12 cellular contexts compared by ENCODE assay signal in genomic region chr4:176339936-176340761, GRCh38. TPM values are rescaled to one million over a fixed set of nuclear protein-coding genes. Genes with fewer than 3 reads are reported as not detected.
DNase-seq lines count a peak whose midpoint lies in the region; TF ChIP-seq lines count a peak whose summit lies in the region.
"Had no signal": no experiment of that assay in that cellular context is flagged by ENCODE, and none has a peak within 500 bp of the region (broad histone marks: within the 10 kb centered on the region; RNA-seq: fewer than 3 reads in every experiment).

No MANE protein-coding gene starts in this region.

- H3K79me2 ChIP-seq in hepatocyte = no peaks in the 10 kb centered on the region

- no peak overlapping the region for H3K4me3 ChIP-seq in hepatocyte
- peak overlapping the region in 1 of 3 donors; percentile 68 for H3K4me3 ChIP-seq in skeletal muscle tissue (ENCODE audit: low read length in 3 of 3)

- H3K27me3 ChIP-seq in hepatocyte (no peaks in the 10 kb centered on the region), skeletal muscle tissue (ENCODE audit: control insufficient read depth in 3 of 3, insufficient read depth in 3 of 3, low read length in 3 of 3) (no peaks in the 10 kb centered on the region)

- no peak overlapping the region for H3K27ac ChIP-seq in hepatocyte
- H3K27ac ChIP-seq in skeletal muscle tissue (ENCODE audit: low read depth, low read length) = no peak overlapping the region

- no peaks in the 10 kb centered on the region for H4K20me1 ChIP-seq in hepatocyte (ENCODE audit: insufficient read depth, poor library complexity, severe bottlenecking)

- H2AFZ ChIP-seq in hepatocyte = no peak overlapping the region

- peak overlapping the region in 2 of 3 donors; percentile 40 to 59 for H3K9ac ChIP-seq in skeletal muscle tissue (ENCODE audit: low read depth in 1 of 3, low read length in 3 of 3)

- WGBS in hepatocyte (ENCODE audit: low lambda C conversion rate, missing lambda C conversion rate) = 43% methylated on average over 3 of the region's 3 CpGs

- DNase-seq in NCI-H1417 (lab: John Stamatoyannopoulos, UW) (peak in 2 of 3 experiments; percentile 3 to 41), NCI-H1417 treated with DMSO at 0.1 percent for 48 hours (lab: John Stamatoyannopoulos, UW) (no peak), astrocyte of the hippocampus (ENCODE audit: low read depth, low spot score) (peak; percentile 17), hepatocyte (ENCODE audit: low spot score) (no peak), AG20443 (ENCODE audit: low spot score) (no peak), NCI-H146 (lab: John Stamatoyannopoulos, UW) (no peak), NCI-H1694 (lab: John Stamatoyannopoulos, UW) (no peak)
- DNase-seq: 8988T; activated CD8-positive, alpha-beta T cell treated with anti-CD3 and anti-CD28 coated beads for 36 hours; activated effector memory CD4-positive, alpha-beta T cell treated with Interleukin-2 at 50 U/mL for 16 hours; NCI-H1930 had no signal

- no peaks in the 10 kb centered on the region for H3K9me2 ChIP-seq in hepatocyte (replicated peaks; ENCODE audit: insufficient read depth)

- H3K36me3 ChIP-seq in hepatocyte (replicated peaks; ENCODE audit: insufficient read depth, low read depth) (no peaks in the 10 kb centered on the region), skeletal muscle tissue (ENCODE audit: control insufficient read depth in 3 of 3, insufficient read depth in 3 of 3, low read length in 3 of 3) (peaks cover 0 to 2% (median 0%) of the 10 kb centered on the region in 3 donors)

- no peaks in the 10 kb centered on the region for H3K9me3 ChIP-seq in hepatocyte (ENCODE audit: low read depth)
- peaks cover 0 to 5% (median 2%) of the 10 kb centered on the region in 3 donors for H3K9me3 ChIP-seq in skeletal muscle tissue (ENCODE audit: control insufficient read depth in 3 of 3, low read length in 3 of 3)

- no peak for TF ChIP-seq CTCF in hepatocyte (IDR thresholded peaks at IDR 0.05; ENCODE audit: poor library complexity)

- peak overlapping the region; percentile 44 for H3K4me2 ChIP-seq in hepatocyte

- H3K4me1 ChIP-seq in hepatocyte (ENCODE audit: insufficient read depth) (no peaks in the 10 kb centered on the region), skeletal muscle tissue (ENCODE audit: control insufficient read depth in 3 of 3, insufficient read depth in 3 of 3, low read length in 3 of 3) (peaks cover 0 to 2% (median 0%) of the 10 kb centered on the region in 3 donors)

RNA-seq across cellular contexts. Expression of gene SPCS3, which starts 20.4 kb away (rescaled TPM):
- total RNA-seq in hepatocyte (123 and 148 TPM in 2 replicates), skeletal muscle tissue (47.5 TPM)
- polyA plus RNA-seq in hepatocyte = 102 and 104 TPM in 2 replicates

Comparison
In these comparisons a context has a peak if more than half of its experiments do, and no peak if none do; other contexts are left out.
1. DNase-seq: peak in NCI-H1417 (2 of 3) and astrocyte of the hippocampus (single experiment); none in NCI-H1417 treated with DMSO at 0.1 percent for 48 hours (single experiment), hepatocyte (single experiment), AG20443 (single experiment), NCI-H146 (single experiment) and NCI-H1694 (single experiment).